ENCODE assay signal across 8 cellular contexts in genomic region chr14:68598621-68599447, GRCh38.
DNase-seq lines count a peak whose midpoint lies in the region; ATAC-seq and TF ChIP-seq lines count a peak whose summit lies in the region.

No MANE protein-coding gene starts in this region.

- no peaks in the 10 kb centered on the region for H3K36me3 ChIP-seq in SK-N-SH (replicated peaks in 1 of 2; ENCODE audit: control insufficient read depth in 1 of 2, insufficient read depth in 2 of 2, low read length in 1 of 2)
- H3K36me3 ChIP-seq in neutrophil, result no peaks in the 10 kb centered on the region

- H3K4me3 ChIP-seq in SK-N-SH (ENCODE audit: low read depth in 2 of 2, low read length in 1 of 2) (no peak overlapping the region), neutrophil (ENCODE audit: low read depth in 1 of 2, low read length in 1 of 2) (peak overlapping the region; percentile 36 to 48)

- H3K4me2 ChIP-seq in SK-N-SH, result no peak overlapping the region; the same call in 1 of the 2 replicates

- no peak for TF ChIP-seq CTCF in SK-N-SH (IDR thresholded peaks at IDR 0.05)
- no peak for TF ChIP-seq CTCF in neutrophil (IDR thresholded peaks at IDR 0.05)

- H2AFZ ChIP-seq in SK-N-SH (ENCODE audit: low read depth), result no peak overlapping the region; the same call in 1 of the 2 replicates

- no peaks in the 10 kb centered on the region for H3F3A ChIP-seq in SK-N-SH (replicated peaks; ENCODE audit: insufficient read depth)

- H3K9me3 ChIP-seq in SK-N-SH (no peaks in the 10 kb centered on the region), neutrophil (no peaks in the 10 kb centered on the region)

- CTCF ChIA-PET in SK-N-SH (lab: Yijun Ruan, JAX), result no interaction called here

- POLR2A ChIA-PET in SK-N-SH (lab: Yijun Ruan, JAX), result interaction anchor here (0.6 kb wide), 1 partner anchor 352 kb away, joined by 3 read pairs; no protein-coding TSS in a partner anchor

- 75% methylated on average over 22 of the region's 22 CpGs for WGBS in SK-N-SH (ENCODE audit: low lambda C conversion rate)

- H3K9ac ChIP-seq in SK-N-SH, result 0 out of 2 replicates have a peak overlapping the region, but pooled peaks have one; percentile 3

- H3K79me2 ChIP-seq in SK-N-SH (ENCODE audit: insufficient read depth), result no peaks in the 10 kb centered on the region

- ATAC-seq in GM21576 (IDR thresholded peaks at IDR 0.05; ENCODE audit: unreplicated experiment) (no peak), HG03571 (IDR thresholded peaks at IDR 0.05; ENCODE audit: unreplicated experiment) (no peak), GM19328 (IDR thresholded peaks at IDR 0.05; ENCODE audit: unreplicated experiment) (no peak)

- no peaks in the 10 kb centered on the region for H3K9me2 ChIP-seq in SK-N-SH

- no peak; a peak in 1 of 4 replicates for TF ChIP-seq EP300 in SK-N-SH (IDR thresholded peaks at IDR 0.05; ENCODE audit: borderline replicate concordance in 1 of 2, low read depth in 1 of 2, low read length in 1 of 2)

- no peaks in the 10 kb centered on the region for H3K27me3 ChIP-seq in SK-N-SH (ENCODE audit: insufficient read depth)
- no peaks in the 10 kb centered on the region for H3K27me3 ChIP-seq in neutrophil

- TF ChIP-seq RAD21 in SK-N-SH (IDR thresholded peaks at IDR 0.05; ENCODE audit: low read length), result no peak

- H3K4me1 ChIP-seq in SK-N-SH (ENCODE audit: control insufficient read depth in 1 of 2, insufficient read depth in 2 of 2, low read depth in 1 of 2, low read length in 1 of 2) (peaks cover 0 to 12% of the 10 kb centered on the region in 2 experiments; a peak in 2 of 4 replicates), neutrophil (ENCODE audit: control insufficient read depth in 1 of 2, insufficient read depth in 1 of 2, low read depth in 1 of 2, low read length in 1 of 2) (peaks cover 62 to 70% of the 10 kb centered on the region in 2 experiments)

- H4K20me1 ChIP-seq in SK-N-SH (ENCODE audit: insufficient read depth), result no peaks in the 10 kb centered on the region

- DNase-seq in AG20443 (ENCODE audit: low spot score) (peak; percentile 61), SK-N-SH (no peak), fibroblast of peridontal ligament (ENCODE audit: extremely low read depth) (peak; percentile 91), iPS-NIHi11 (ENCODE audit: low spot score) (no peak)

- peak overlapping the region in 1 of 2 experiments; percentile 87; a peak in 2 of 4 replicates for H3K27ac ChIP-seq in SK-N-SH (ENCODE audit: low read depth in 2 of 2, low read length in 1 of 2)
- peak overlapping the region; percentile 99 for H3K27ac ChIP-seq in neutrophil

TF ChIP-seq in SK-N-SH, 30 proteins besides CTCF, POLR2A, EP300 and RAD21:
- TF ChIP-seq RCOR1 (IDR thresholded peaks at IDR 0.05; ENCODE audit: low read length), result no peak
- TF ChIP-seq FOSL2 (IDR thresholded peaks at IDR 0.05; ENCODE audit: borderline replicate concordance, low read depth), result no peak; the same call in 1 of the 2 replicates
- no peak for TF ChIP-seq USF2 (IDR thresholded peaks at IDR 0.05; ENCODE audit: borderline replicate concordance, low read depth, low read length)
- no peak for TF ChIP-seq MXI1 (IDR thresholded peaks at IDR 0.05; ENCODE audit: low read depth, low read length)
- TF ChIP-seq RXRA (IDR thresholded peaks at IDR 0.05; ENCODE audit: borderline replicate concordance, low read depth), result no peak
- TF ChIP-seq GATA2 (CRISPR knock-in tag; IDR thresholded peaks at IDR 0.05), result no peak
- TF ChIP-seq REST (IDR thresholded peaks at IDR 0.05; ENCODE audit: low read depth, low read length), result no peak
- no peak for TF ChIP-seq TEAD4 (IDR thresholded peaks at IDR 0.05; ENCODE audit: borderline replicate concordance, insufficient read depth)
- TF ChIP-seq TAF1 (IDR thresholded peaks at IDR 0.05; ENCODE audit: borderline replicate concordance, low read depth, low read length), result no peak
- peak; percentile 9; the same call in 1 of the 2 replicates for TF ChIP-seq PBX3 (IDR thresholded peaks at IDR 0.05)
- TF ChIP-seq YY1 (IDR thresholded peaks at IDR 0.05; ENCODE audit: low read depth), result no peak
- no peak for TF ChIP-seq EZH2phosphoT487 (IDR thresholded peaks at IDR 0.05; ENCODE audit: borderline replicate concordance, low read depth)
- TF ChIP-seq, protein P1, sequence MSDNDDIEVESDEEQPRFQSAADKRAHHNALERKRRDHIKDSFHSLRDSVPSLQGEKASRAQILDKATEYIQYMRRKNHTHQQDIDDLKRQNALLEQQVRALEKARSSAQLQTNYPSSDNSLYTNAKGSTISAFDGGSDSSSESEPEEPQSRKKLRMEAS (IDR thresholded peaks at IDR 0.05; ENCODE audit: low read depth), result no peak
- no peak for TF ChIP-seq MEF2A (IDR thresholded peaks at IDR 0.05; ENCODE audit: borderline replicate concordance, low read depth)
- TF ChIP-seq NFIC (IDR thresholded peaks at IDR 0.05; ENCODE audit: borderline replicate concordance), result peak; percentile 44; the same call in 1 of the 2 replicates
- TF ChIP-seq TCF12 (IDR thresholded peaks at IDR 0.05), result peak; percentile 34; the same call in 1 of the 2 replicates
- TF ChIP-seq CHD2 (IDR thresholded peaks at IDR 0.05; ENCODE audit: low read length, partially characterized antibody), result no peak

Comparison
In these comparisons a context has a peak if more than half of its experiments do, and no peak if none do; other contexts are left out.
1. DNase-seq: peak in AG20443 (single experiment) and fibroblast of peridontal ligament (single experiment); none in SK-N-SH (single experiment) and iPS-NIHi11 (single experiment).
2. H3K4me3 ChIP-seq: peak in neutrophil (2 of 2); none in SK-N-SH (0 of 2).